13 cellular contexts compared by ENCODE assay signal in the genomic region with DNA sequence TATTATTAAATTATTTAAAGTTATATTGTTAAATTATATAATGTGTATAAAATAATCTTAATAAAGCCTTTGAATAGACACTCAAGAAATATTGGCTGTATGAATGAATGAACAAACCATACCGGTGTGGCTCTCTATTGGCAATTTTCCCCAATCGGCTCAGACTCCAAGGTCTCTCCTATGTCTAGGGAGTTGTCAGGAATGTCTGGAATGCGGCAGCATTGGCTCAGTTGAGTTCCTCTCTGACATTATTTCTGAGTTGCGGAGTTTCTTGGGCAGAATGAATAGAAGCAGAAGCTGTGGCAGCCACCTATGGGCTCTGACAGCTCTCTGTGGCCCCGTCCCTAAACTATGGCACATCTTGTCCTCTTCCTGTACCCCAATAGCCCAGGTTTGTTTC.
DNase-seq lines count a peak whose midpoint lies in the region; TF ChIP-seq lines count a peak whose summit lies in the region.
"Had no signal": no experiment of that assay in that cellular context is flagged by ENCODE, and none has a peak within 500 bp of the region (broad histone marks: within the 10 kb centered on the region; RNA-seq: fewer than 3 reads in every experiment).

No MANE protein-coding gene starts in this region.

- H3K36me3 Mint-ChIP-seq in mesothelial cell of epicardium, result no peaks in the 10 kb centered on the region
- no peaks in the 10 kb centered on the region for H3K36me3 Mint-ChIP-seq in activated T-helper 2 cell treated with anti-CD3 and anti-CD28 coated beads, Interferon-gamma antibody, Interleukin-2, Interleukin-4, amounts not matched to agents 10 μg/mL and 5 μg/mL and 100 μg/mL, durations not matched to agents 14 hours and 24 hours and 36 hours (ENCODE audit: low read depth)
- H3K36me3 Mint-ChIP-seq: T-cell had no signal

- no peaks in the 10 kb centered on the region for H3K9me3 Mint-ChIP-seq in mesothelial cell of epicardium
- no peaks in the 10 kb centered on the region for H3K9me3 Mint-ChIP-seq in activated T-helper 2 cell treated with anti-CD3 and anti-CD28 coated beads, Interferon-gamma antibody, Interleukin-2, Interleukin-4, amounts not matched to agents 10 μg/mL and 5 μg/mL and 100 μg/mL, durations not matched to agents 14 hours and 24 hours and 36 hours
- H3K9me3 Mint-ChIP-seq: activated T-cell treated with anti-CD3 and anti-CD28 coated beads, Interleukin-2, amount 50 U/mL, for 4 hours; effector memory CD8-positive, alpha-beta T cell; T-cell had no signal

- TF ChIP-seq CTCF in A673 (conservative IDR thresholded peaks at IDR 0.05; ENCODE audit: low read depth, low read length) (no peak), epithelial cell of proximal tubule (conservative IDR thresholded peaks at IDR 0.05; ENCODE audit: low read depth, low read length) (no peak), mesothelial cell of epicardium (IDR thresholded peaks at IDR 0.05; ENCODE audit: unreplicated experiment) (no peak)

- intact Hi-C loops in A673 (cut with micrococcal nuclease; ENCODE audit: unreplicated experiment), result no loop called here
- intact Hi-C loops in activated T-helper 2 cell treated with anti-CD3 and anti-CD28 coated beads, Interferon-gamma antibody, Interleukin-2, Interleukin-4, amounts not matched to agents 10 μg/mL and 5 μg/mL and 100 μg/mL, durations not matched to agents 14 hours and 24 hours and 36 hours (cut with micrococcal nuclease), result no loop called here

- H3K4me3 ChIP-seq in A673 (ENCODE audit: low read depth, low read length, poor library complexity, severe bottlenecking) (no peak overlapping the region), epithelial cell of proximal tubule (ENCODE audit: low read depth, low read length) (no peak overlapping the region)

- peak overlapping the region; percentile 91 for H3K27ac Mint-ChIP-seq in mesothelial cell of epicardium
- H3K27ac Mint-ChIP-seq in activated T-helper 2 cell treated with anti-CD3 and anti-CD28 coated beads, Interferon-gamma antibody, Interleukin-2, Interleukin-4, amounts not matched to agents 10 μg/mL and 5 μg/mL and 100 μg/mL, durations not matched to agents 14 hours and 24 hours and 36 hours, result no peak overlapping the region
- H3K27ac Mint-ChIP-seq: B cell; effector memory CD8-positive, alpha-beta T cell; T-cell had no signal

- BruUV-seq in A673 (replicated peaks; lab: Mats Ljungman, UMichigan), result no TSS peak

- H3K27me3 ChIP-seq in A673 (replicated peaks; ENCODE audit: insufficient read depth, low read depth, low read length, poor library complexity), result no peaks in the 10 kb centered on the region

- H3K9me3 ChIP-seq in A673 (ENCODE audit: low read depth, low read length, poor library complexity, severe bottlenecking), result no peaks in the 10 kb centered on the region

- H3K36me3 ChIP-seq in A673 (ENCODE audit: insufficient read depth, low read length, poor library complexity, severe bottlenecking), result no peaks in the 10 kb centered on the region

- peak; percentile 52 for DNase-seq in A673 (ENCODE audit: low spot score)
- peak; percentile 49 for DNase-seq in LHCN-M2 (ENCODE audit: low read depth)
- DNase-seq in epithelial cell of proximal tubule (ENCODE audit: low read depth), result peak; percentile 35
- DNase-seq in mesothelial cell of epicardium (ENCODE audit: low spot score in 2 of 2, unreplicated experiment in 2 of 2), result no peak
- no peak for DNase-seq in stimulated activated CD4-positive, alpha-beta T cell treated with anti-CD3 and anti-CD28 coated beads, Interleukin-2, amount 100 ng/mL, for 48 hours
- no peak for DNase-seq in activated T-helper 2 cell treated with anti-CD3 and anti-CD28 coated beads, Interferon-gamma antibody, Interleukin-2, Interleukin-4, amounts not matched to agents 10 μg/mL and 5 μg/mL and 100 μg/mL, durations not matched to agents 14 hours and 24 hours and 36 hours (ENCODE audit: low spot score)
- no peak for DNase-seq in NCI-H446 treated with DMSO at 0.1 percent for 48 hours (lab: John Stamatoyannopoulos, UW)
- no peak for DNase-seq in NCI-H2081 (lab: John Stamatoyannopoulos, UW)
- DNase-seq: activated T-cell treated with anti-CD3 and anti-CD28 coated beads, Interleukin-2, amount 50 U/mL, for 4 hours; effector memory CD8-positive, alpha-beta T cell; NCI-H1930; T-cell had no signal

- no peaks in the 10 kb centered on the region for H3K27me3 Mint-ChIP-seq in mesothelial cell of epicardium (ENCODE audit: low read depth)
- peaks cover 39% of the 10 kb centered on the region for H3K27me3 Mint-ChIP-seq in activated T-helper 2 cell treated with anti-CD3 and anti-CD28 coated beads, Interferon-gamma antibody, Interleukin-2, Interleukin-4, amounts not matched to agents 10 μg/mL and 5 μg/mL and 100 μg/mL, durations not matched to agents 14 hours and 24 hours and 36 hours (ENCODE audit: low read depth)

- H3K4me3 Mint-ChIP-seq in mesothelial cell of epicardium, result no peak overlapping the region
- H3K4me3 Mint-ChIP-seq in activated T-helper 2 cell treated with anti-CD3 and anti-CD28 coated beads, Interferon-gamma antibody, Interleukin-2, Interleukin-4, amounts not matched to agents 10 μg/mL and 5 μg/mL and 100 μg/mL, durations not matched to agents 14 hours and 24 hours and 36 hours (ENCODE audit: low read depth), result no peak overlapping the region
- H3K4me3 Mint-ChIP-seq: activated T-cell treated with anti-CD3 and anti-CD28 coated beads, Interleukin-2, amount 50 U/mL, for 4 hours; B cell; effector memory CD8-positive, alpha-beta T cell; T-cell had no signal

- POLR2A ChIA-PET in A673 (lab: Charles Lee; ENCODE audit: low non-redundant PET), result no interaction called here

- H3K4me1 Mint-ChIP-seq in mesothelial cell of epicardium, result peaks cover 55% of the 10 kb centered on the region
- no peaks in the 10 kb centered on the region for H3K4me1 Mint-ChIP-seq in activated T-helper 2 cell treated with anti-CD3 and anti-CD28 coated beads, Interferon-gamma antibody, Interleukin-2, Interleukin-4, amounts not matched to agents 10 μg/mL and 5 μg/mL and 100 μg/mL, durations not matched to agents 14 hours and 24 hours and 36 hours (ENCODE audit: low read depth)
- H3K4me1 Mint-ChIP-seq: T-cell had no signal

- CTCF ChIA-PET in A673 (lab: Charles Lee), result no interaction called here

- H3K27ac ChIP-seq in A673 (ENCODE audit: low read depth, low read length, poor library complexity, severe bottlenecking), result no peak overlapping the region

- peaks cover 15% of the 10 kb centered on the region for H3K4me1 ChIP-seq in A673 (ENCODE audit: insufficient read depth, low read length, poor library complexity, severe bottlenecking)

Comparison
In these comparisons a context has a peak if more than half of its experiments do, and no peak if none do; other contexts are left out.
1. DNase-seq: peak in A673 (single experiment), LHCN-M2 (single experiment) and epithelial cell of proximal tubule (single experiment); none in mesothelial cell of epicardium (0 of 2), stimulated activated CD4-positive, alpha-beta T cell treated with anti-CD3 and anti-CD28 coated beads, Interleukin-2, amount 100 ng/mL, for 48 hours (0 of 2), activated T-helper 2 cell treated with anti-CD3 and anti-CD28 coated beads, Interferon-gamma antibody, Interleukin-2, Interleukin-4, amounts not matched to agents 10 μg/mL and 5 μg/mL and 100 μg/mL, durations not matched to agents 14 hours and 24 hours and 36 hours (single experiment), NCI-H446 treated with DMSO at 0.1 percent for 48 hours (single experiment) and NCI-H2081 (0 of 2).